In the genomic region with DNA sequence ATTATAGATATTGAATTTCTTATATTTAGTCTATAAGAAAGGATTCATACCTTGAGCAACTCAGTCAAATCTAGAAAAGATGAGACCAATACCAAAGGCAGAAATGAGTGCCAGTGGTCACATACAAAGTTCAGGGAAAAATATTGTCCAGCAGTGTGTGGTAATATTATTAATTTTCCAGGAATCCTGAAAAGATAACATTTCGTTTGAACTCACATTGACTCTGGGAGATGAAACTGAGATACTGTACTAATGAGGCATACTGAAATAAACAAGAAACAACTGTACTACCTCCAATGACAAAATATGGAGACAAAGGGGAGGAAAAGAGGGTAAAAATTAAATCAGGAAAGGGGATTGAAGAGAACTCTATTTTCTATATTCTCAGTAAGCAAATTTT, we compare ENCODE assay signal across 31 cellular contexts.
DNase-seq lines count a peak whose midpoint lies in the region; ATAC-seq and TF ChIP-seq lines count a peak whose summit lies in the region.
"Had no signal": no experiment of that assay in that cellular context is flagged by ENCODE, and none has a peak within 500 bp of the region (broad histone marks: within the 10 kb centered on the region; RNA-seq: fewer than 3 reads in every experiment).

No MANE protein-coding gene starts in this region.

- CTCF ChIA-PET in SK-N-SH (lab: Yijun Ruan, JAX): interaction anchor here (0.6 kb wide), 1 partner anchor 10 kb away, joined by 3 read pairs; no protein-coding TSS in a partner anchor

- H3K27me3 ChIP-seq in SK-N-SH (ENCODE audit: insufficient read depth) (no peaks in the 10 kb centered on the region), smooth muscle cell (ENCODE audit: low read depth) (peaks cover 6% of the 10 kb centered on the region), dorsolateral prefrontal cortex (peaks cover 0 to 6% (median 0%) of the 10 kb centered on the region in 45 donors)
- H3K27me3 ChIP-seq: BE2C; BLaER1; BLaER1 treated with 17β-estradiol and CSF1 and Interleukin-3, amounts not matched to agents 10 nM and 100 nM had no signal

- H3K36me3 ChIP-seq in SK-N-SH (replicated peaks in 1 of 2; ENCODE audit: control insufficient read depth in 1 of 2, insufficient read depth in 2 of 2, low read length in 1 of 2) (no peaks in the 10 kb centered on the region), smooth muscle cell (ENCODE audit: low read depth) (no peaks in the 10 kb centered on the region)
- H3K36me3 ChIP-seq: BE2C; BLaER1; BLaER1 treated with 17β-estradiol and CSF1 and Interleukin-3, amounts not matched to agents 10 nM and 100 nM had no signal

- H3K79me2 ChIP-seq in SK-N-SH (ENCODE audit: insufficient read depth) (no peaks in the 10 kb centered on the region; the same call in 1 of the 2 replicates), smooth muscle cell (ENCODE audit: low read depth) (no peaks in the 10 kb centered on the region)

- no peak for TF ChIP-seq CTCF in SK-N-SH (IDR thresholded peaks at IDR 0.05)
- no peak for TF ChIP-seq CTCF in smooth muscle cell (IDR thresholded peaks at IDR 0.05; ENCODE audit: borderline replicate concordance, insufficient read depth, poor library complexity, severe bottlenecking)
- TF ChIP-seq CTCF in dorsolateral prefrontal cortex (IDR thresholded peaks at IDR 0.05 in 54 of 56, conservative IDR thresholded peaks at IDR 0.05 in 2 of 56; ENCODE audit: low read depth in 1 of 56, partially characterized antibody in 56 of 56): no peak

- H3K4me3 ChIP-seq in SK-N-SH (ENCODE audit: low read depth in 2 of 2, low read length in 1 of 2) (no peak overlapping the region), smooth muscle cell (no peak overlapping the region), dorsolateral prefrontal cortex (no peak overlapping the region)
- H3K4me3 ChIP-seq: A549; BLaER1; BLaER1 treated with 17β-estradiol and CSF1 and Interleukin-3, amounts not matched to agents 10 nM and 100 nM had no signal

- H3F3A ChIP-seq in SK-N-SH (replicated peaks; ENCODE audit: insufficient read depth) (no peaks in the 10 kb centered on the region), smooth muscle cell (ENCODE audit: low read depth) (no peaks in the 10 kb centered on the region)

- intact Hi-C loops in dorsolateral prefrontal cortex (cut with DNase I): no loop called here

- POLR2A ChIA-PET in SK-N-SH (lab: Yijun Ruan, JAX): no interaction called here

- DNase-seq in SK-N-SH (no peak), smooth muscle cell (lab: John Stamatoyannopoulos, UW; ENCODE audit: unreplicated experiment) (no peak), hypothalamus (lab: John Stamatoyannopoulos, UW) (no peak), dorsolateral prefrontal cortex (no peak)
- DNase-seq: 8988T; ACHN; AML-193; BE2C; C1 segment of cervical spinal cord; Caco-2; Calu3; CD4-positive, alpha-beta memory T cell; CD4-positive, alpha-beta T cell; CD4-positive, CD25-positive, alpha-beta regulatory T cell; CD8-positive, alpha-beta memory T cell; CD8-positive, alpha-beta T cell; COR-L47; DMS 273 treated with DMSO at 0.1 percent for 48 hours; DMS153; DMS53; DMS79; DMS79 treated with DMSO at 0.1 percent for 48 hours; DND-41; EL had no signal

- H3K9me3 ChIP-seq in SK-N-SH: no peaks in the 10 kb centered on the region
- H3K9me3 ChIP-seq in smooth muscle cell (replicated peaks; ENCODE audit: low read depth): no peaks in the 10 kb centered on the region
- H3K9me3 ChIP-seq: A549; BE2C; BLaER1; BLaER1 treated with 17β-estradiol and CSF1 and Interleukin-3, amounts not matched to agents 10 nM and 100 nM; Caco-2 had no signal

- ATAC-seq in SK-N-SH treated with all-trans-retinoic acid at 6 μM for 48 hours: no peak
- ATAC-seq in HG03159 (IDR thresholded peaks at IDR 0.05; ENCODE audit: unreplicated experiment): no peak
- ATAC-seq: A549; CD8-positive, alpha-beta T cell had no signal

- H3K9ac ChIP-seq in SK-N-SH (no peak overlapping the region), smooth muscle cell (ENCODE audit: low read depth) (no peak overlapping the region)
- H3K9ac ChIP-seq: BLaER1; BLaER1 treated with 17β-estradiol and CSF1 and Interleukin-3, amounts not matched to agents 10 nM and 100 nM had no signal

- H3K4me1 ChIP-seq in SK-N-SH (ENCODE audit: control insufficient read depth in 1 of 2, insufficient read depth in 2 of 2, low read depth in 1 of 2, low read length in 1 of 2) (peaks cover 0 to 4% of the 10 kb centered on the region in 2 experiments; a peak in 2 of 4 replicates), smooth muscle cell (ENCODE audit: low read depth) (no peaks in the 10 kb centered on the region)
- H3K4me1 ChIP-seq: A549; BE2C; BLaER1; BLaER1 treated with 17β-estradiol and CSF1 and Interleukin-3, amounts not matched to agents 10 nM and 100 nM; Caco-2 had no signal

- no peaks in the 10 kb centered on the region for H3K9me2 ChIP-seq in SK-N-SH

- H2AFZ ChIP-seq in SK-N-SH (ENCODE audit: low read depth) (no peak overlapping the region), smooth muscle cell (ENCODE audit: low read depth) (peak overlapping the region; percentile 24)

- peak overlapping the region in 1 of 2 experiments; percentile 68; a peak in 2 of 4 replicates for H3K27ac ChIP-seq in SK-N-SH (ENCODE audit: low read depth in 2 of 2, low read length in 1 of 2)
- H3K27ac ChIP-seq in smooth muscle cell (ENCODE audit: low read depth): no peak overlapping the region
- H3K27ac ChIP-seq in dorsolateral prefrontal cortex: no peak overlapping the region
- H3K27ac ChIP-seq: 22Rv1; A549; BLaER1; BLaER1 treated with 17β-estradiol and CSF1 and Interleukin-3, amounts not matched to agents 10 nM and 100 nM; C4-2B had no signal

- 3% methylated on average over 1 of the region's 1 CpG for WGBS in SK-N-SH (ENCODE audit: low lambda C conversion rate)
- 50% methylated on average over 1 of the region's 1 CpG for WGBS in smooth muscle cell (ENCODE audit: low lambda C conversion rate)

- H3K4me2 ChIP-seq in SK-N-SH (no peak overlapping the region), smooth muscle cell (no peak overlapping the region)
- H3K4me2 ChIP-seq: A549; BLaER1; BLaER1 treated with 17β-estradiol and CSF1 and Interleukin-3, amounts not matched to agents 10 nM and 100 nM had no signal

- TF ChIP-seq RAD21 in SK-N-SH (IDR thresholded peaks at IDR 0.05; ENCODE audit: low read length): peak; percentile 9; the same call in 1 of the 2 replicates

- H4K20me1 ChIP-seq in SK-N-SH (ENCODE audit: insufficient read depth) (no peaks in the 10 kb centered on the region), smooth muscle cell (ENCODE audit: low read depth) (no peaks in the 10 kb centered on the region)
- H4K20me1 ChIP-seq: BLaER1; BLaER1 treated with 17β-estradiol and CSF1 and Interleukin-3, amounts not matched to agents 10 nM and 100 nM had no signal

- peak in 1 of 2 experiments; percentile 77; a peak in 2 of 4 replicates for TF ChIP-seq EP300 in SK-N-SH (IDR thresholded peaks at IDR 0.05; ENCODE audit: borderline replicate concordance in 1 of 2, low read depth in 1 of 2, low read length in 1 of 2)

TF ChIP-seq in SK-N-SH, 30 proteins besides CTCF, POLR2A, EP300 and RAD21:
- TF ChIP-seq, protein P1, sequence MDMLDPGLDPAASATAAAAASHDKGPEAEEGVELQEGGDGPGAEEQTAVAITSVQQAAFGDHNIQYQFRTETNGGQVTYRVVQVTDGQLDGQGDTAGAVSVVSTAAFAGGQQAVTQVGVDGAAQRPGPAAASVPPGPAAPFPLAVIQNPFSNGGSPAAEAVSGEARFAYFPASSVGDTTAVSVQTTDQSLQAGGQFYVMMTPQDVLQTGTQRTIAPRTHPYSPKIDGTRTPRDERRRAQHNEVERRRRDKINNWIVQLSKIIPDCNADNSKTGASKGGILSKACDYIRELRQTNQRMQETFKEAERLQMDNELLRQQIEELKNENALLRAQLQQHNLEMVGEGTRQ (IDR thresholded peaks at IDR 0.05; ENCODE audit: borderline replicate concordance, low read depth, low read length): no peak
- TF ChIP-seq YY1 (IDR thresholded peaks at IDR 0.05; ENCODE audit: low read depth): no peak
- TF ChIP-seq NRF1 (IDR thresholded peaks at IDR 0.05; ENCODE audit: low read depth, low read length): no peak
- peak; percentile 54; the same call in 1 of the 2 replicates for TF ChIP-seq RCOR1 (IDR thresholded peaks at IDR 0.05; ENCODE audit: low read length)
- no peak for TF ChIP-seq MEF2A (IDR thresholded peaks at IDR 0.05; ENCODE audit: borderline replicate concordance, low read depth)
- TF ChIP-seq GATA2 (CRISPR knock-in tag; IDR thresholded peaks at IDR 0.05): peak; percentile 54; the same call in 1 of the 2 replicates
- no peak for TF ChIP-seq SMC3 (IDR thresholded peaks at IDR 0.05; ENCODE audit: low read depth, low read length)

TF ChIP-seq in SK-N-SH treated with all-trans-retinoic acid at 6 μM for 48 hours, 23 proteins besides CTCF, POLR2A, EP300 and RAD21:
- TF ChIP-seq ZNF8 (CRISPR knock-in tag; IDR thresholded peaks at IDR 0.05) (0 out of 2 replicates have a peak, but pooled peaks have one; percentile 1), TCF4 (CRISPR knock-in tag; IDR thresholded peaks at IDR 0.05; ENCODE audit: borderline replicate concordance) (peak; percentile 56; the same call in 1 of the 2 replicates), TOX (CRISPR knock-in tag; IDR thresholded peaks at IDR 0.05; ENCODE audit: borderline replicate concordance) (no peak)
